ENCODE assay signal across 1 cellular context in genomic region chr1:145996433-145997155, GRCh38.
TF ChIP-seq lines count a peak whose summit lies in the region.

TSS of gene TXNIP (minus strand) at chr1:145996579. CDS start at chr1:145996266, 313 bp downstream.

TF ChIP-seq in K562, 482 proteins besides CTCF, POLR2A, EP300 and RAD21 (continued from another document and continues in another):
- TF ChIP-seq ZNF512 (tag; IDR thresholded peaks at IDR 0.05) = no peak
- no peak for TF ChIP-seq RNF219 (CRISPR knock-in tag; IDR thresholded peaks at IDR 0.05)
- peak; percentile 88 for TF ChIP-seq ZNF316 (IDR thresholded peaks at IDR 0.05)
- TF ChIP-seq TAF15 (IDR thresholded peaks at IDR 0.05; ENCODE audit: low read depth, low read length) = no peak
- no peak for TF ChIP-seq KHSRP (IDR thresholded peaks at IDR 0.05)
- no peak for TF ChIP-seq CCAR2 (IDR thresholded peaks at IDR 0.05; ENCODE audit: low read depth, low read length)
- TF ChIP-seq SP2 (IDR thresholded peaks at IDR 0.05; ENCODE audit: extremely low read depth, low read depth, low read length, poor library complexity, severe bottlenecking) = no peak
- peak; percentile 65 for TF ChIP-seq ZBTB17 (CRISPR knock-in tag; IDR thresholded peaks at IDR 0.05)
- peak; percentile 59 for TF ChIP-seq SMARCA4 (IDR thresholded peaks at IDR 0.05)
- TF ChIP-seq KLF16 (IDR thresholded peaks at IDR 0.05) = no peak
- no peak for TF ChIP-seq CBX2 (IDR thresholded peaks at IDR 0.05; ENCODE audit: insufficient read depth, low read length, poor library complexity, severe bottlenecking)
- no peak for TF ChIP-seq PHF20 (IDR thresholded peaks at IDR 0.05; ENCODE audit: partially characterized antibody)
- TF ChIP-seq KAT8 (IDR thresholded peaks at IDR 0.05; ENCODE audit: low read depth) = peak; percentile 99
- TF ChIP-seq ARNT (IDR thresholded peaks at IDR 0.05) = peak in 1 of 2 experiments; percentile 43; a peak in 3 of 4 replicates
- no peak for TF ChIP-seq HSF4 (CRISPR knock-in tag; IDR thresholded peaks at IDR 0.05; ENCODE audit: borderline replicate concordance)
- no peak for TF ChIP-seq JUNB (CRISPR knock-in tag; conservative IDR thresholded peaks at IDR 0.05)
- no peak for TF ChIP-seq GABPA (tag; conservative IDR thresholded peaks at IDR 0.05; ENCODE audit: low read depth)
- no peak for TF ChIP-seq TSC22D4 (tag; IDR thresholded peaks at IDR 0.05)
- TF ChIP-seq ZNF184 (CRISPR knock-in tag; IDR thresholded peaks at IDR 0.05) = no peak
- TF ChIP-seq SETDB1 (IDR thresholded peaks at IDR 0.05; ENCODE audit: low read length) = peak; percentile 73
- TF ChIP-seq BDP1 (IDR thresholded peaks at IDR 0.05; ENCODE audit: insufficient read depth, insufficient read length) = no peak
- peak; percentile 83 to 87; a peak in 3 of 4 replicates for TF ChIP-seq SIN3A (IDR thresholded peaks at IDR 0.05; ENCODE audit: borderline replicate concordance in 2 of 2, control insufficient read depth in 1 of 2, low read depth in 2 of 2, low read length in 2 of 2)
- peak; percentile 99 for TF ChIP-seq KDM5B (IDR thresholded peaks at IDR 0.05; ENCODE audit: insufficient replicate concordance, low read depth, low read length)
- no peak for TF ChIP-seq BMI1 (IDR thresholded peaks at IDR 0.05; ENCODE audit: low read length)
- TF ChIP-seq ZNF24 (IDR thresholded peaks at IDR 0.05) = no peak
- TF ChIP-seq ARHGAP35 (IDR thresholded peaks at IDR 0.05; ENCODE audit: partially characterized antibody) = no peak
- no peak for TF ChIP-seq CHD7 (IDR thresholded peaks at IDR 0.05; ENCODE audit: low read depth, low read length)
- TF ChIP-seq KAT2B (IDR thresholded peaks at IDR 0.05; ENCODE audit: low read depth, low read length) = no peak
- TF ChIP-seq SRF (CRISPR knock-in tag; IDR thresholded peaks at IDR 0.05) = no peak; a peak in 1 of 4 replicates
- no peak for TF ChIP-seq NR4A1 (CRISPR knock-in tag; IDR thresholded peaks at IDR 0.05)
- TF ChIP-seq NR4A1 (tag; IDR thresholded peaks at IDR 0.05) = no peak
- no peak for TF ChIP-seq ATF2 (CRISPR knock-in tag; IDR thresholded peaks at IDR 0.05)
- 0 out of 2 replicates have a peak, but pooled peaks have one; percentile 39 for TF ChIP-seq MECOM (CRISPR knock-in tag; IDR thresholded peaks at IDR 0.05)
- peak; percentile 67; the same call in 1 of the 2 replicates for TF ChIP-seq ESRRA (IDR thresholded peaks at IDR 0.05; ENCODE audit: borderline replicate concordance, low read depth)
- peak; percentile 99 for TF ChIP-seq SUPT5H (IDR thresholded peaks at IDR 0.05)
- TF ChIP-seq UBTF (IDR thresholded peaks at IDR 0.05; ENCODE audit: borderline replicate concordance in 1 of 2, low read depth in 2 of 2, low read length in 2 of 2) = peak in 1 of 2 experiments; percentile 68; a peak in 2 of 4 replicates
- no peak for TF ChIP-seq ID3 (CRISPR knock-in tag; IDR thresholded peaks at IDR 0.05)
- no peak for TF ChIP-seq ID3 (tag; IDR thresholded peaks at IDR 0.05)
- TF ChIP-seq ZNF778 (CRISPR knock-in tag; IDR thresholded peaks at IDR 0.05) = no peak
- no peak; the same call in 1 of the 2 replicates for TF ChIP-seq RAD51 (IDR thresholded peaks at IDR 0.05; ENCODE audit: borderline replicate concordance, low read depth)
- TF ChIP-seq PTTG1 (tag; IDR thresholded peaks at IDR 0.05; ENCODE audit: low read depth) = no peak
- no peak for TF ChIP-seq ILK (tag; IDR thresholded peaks at IDR 0.05; ENCODE audit: borderline replicate concordance, low read depth)
- no peak for TF ChIP-seq PPARD (CRISPR knock-in tag; IDR thresholded peaks at IDR 0.05)
- TF ChIP-seq GABPB2 (CRISPR knock-in tag; conservative IDR thresholded peaks at IDR 0.05) = no peak
- TF ChIP-seq NR2C2 (CRISPR knock-in tag; IDR thresholded peaks at IDR 0.05) = no peak
- TF ChIP-seq NR2C2 (tag; IDR thresholded peaks at IDR 0.05) = no peak; the same call in 1 of the 2 replicates
- no peak for TF ChIP-seq ZNF146 (CRISPR knock-in tag; IDR thresholded peaks at IDR 0.05; ENCODE audit: unreplicated experiment)
- TF ChIP-seq ZNF175 (CRISPR knock-in tag; IDR thresholded peaks at IDR 0.05; ENCODE audit: low read depth) = peak; percentile 26; the same call in 1 of the 2 replicates
- no peak for TF ChIP-seq SIRT6 (IDR thresholded peaks at IDR 0.05; ENCODE audit: low read depth, low read length)
- TF ChIP-seq ZBTB26 (CRISPR knock-in tag; IDR thresholded peaks at IDR 0.05) = 0 out of 2 replicates have a peak, but pooled peaks have one; percentile 70
